In genomic region chr19:49441210-49441959, GRCh38 we compare ENCODE assay signal across 8 cellular contexts. TPM values are rescaled to one million over a fixed set of nuclear protein-coding genes. Genes with fewer than 3 reads are reported as not detected.
A peak's percentile ranks its signal among the peaks of the same experiment; 100 is the strongest.
DNase-seq lines count a peak whose midpoint lies in the region; ATAC-seq and TF ChIP-seq lines count a peak whose summit lies in the region.

Gene SLC17A7 (minus strand): TSS chr19:49441527. CDS start chr19:49441379, 148 bp downstream.

- POLR2A ChIA-PET in HEK293 (lab: Yijun Ruan, JAX) = interaction anchor here (2.3 kb wide), 1 partner anchor 11 kb away, joined by 28 read pairs; the partner anchor contains the start of genes ALDH16A1 and PIH1D1

- H3K4me3 Mint-ChIP-seq in endodermal cell = peak within 1 kb of the TSS; percentile 64

- H3K9ac ChIP-seq in endodermal cell (ENCODE audit: extremely low read depth, low read length, poor library complexity, severe bottlenecking) = no peak within 1 kb of the TSS

- WGBS in endodermal cell (ENCODE audit: insufficient coverage in 1 of 2, insufficient read length in 1 of 2), 2 experiments = 2 to 6% methylated on average over 12 to 56 of the region's 56 CpGs

- no peaks in the 10 kb centered on the region for H3K4me1 Mint-ChIP-seq in endodermal cell

- DNase-seq in AG08396 (ENCODE audit: low spot score) (peak; percentile 67), T-helper 22 cell (ENCODE audit: low read depth) (peak; percentile 30), endodermal cell (peak; percentile 91), occipital lobe (lab: John Stamatoyannopoulos, UW) (peak; percentile 33), NOMO-1 treated with DMSO at 0.1 percent for 48 hours (lab: John Stamatoyannopoulos, UW; ENCODE audit: unreplicated experiment) (no peak)

- H3K27ac Mint-ChIP-seq in endodermal cell = no peak within 1 kb of the TSS

- no peak for ATAC-seq in GM21367 (IDR thresholded peaks at IDR 0.05; ENCODE audit: unreplicated experiment)
- no peak for ATAC-seq in HG02938 (IDR thresholded peaks at IDR 0.05; ENCODE audit: unreplicated experiment)

- H3K27ac ChIP-seq in HEK293 (ENCODE audit: extremely low read depth, low read depth, low read length) (no peak within 1 kb of the TSS), endodermal cell (ENCODE audit: low read depth, low read length) (no peak within 1 kb of the TSS)

- H3K4me3 ChIP-seq in HEK293 (ENCODE audit: low read depth, low read length) = peak within 1 kb of the TSS; percentile 23
- peak within 1 kb of the TSS; percentile 56 for H3K4me3 ChIP-seq in endodermal cell (ENCODE audit: low read length)

- H3K9me3 ChIP-seq in HEK293 (ENCODE audit: control insufficient read depth, insufficient read depth, low read depth, low read length) (no peaks in the 10 kb centered on the region), endodermal cell (ENCODE audit: control insufficient read depth, low read length) (no peaks in the 10 kb centered on the region)

- H3K4me1 ChIP-seq in HEK293 (ENCODE audit: control insufficient read depth, insufficient read depth, low read length) (peaks cover 7% of the 10 kb centered on the region), endodermal cell (ENCODE audit: control insufficient read depth, insufficient read depth, low read length) (no peaks in the 10 kb centered on the region)

- no peaks in the 10 kb centered on the region for H3K9me3 Mint-ChIP-seq in endodermal cell

- peaks cover 5% of the 10 kb centered on the region for H3K36me3 Mint-ChIP-seq in endodermal cell (ENCODE audit: low read depth)

- CTCF ChIA-PET in HEK293 (lab: Yijun Ruan, JAX) = interaction anchor here (1.2 to 2.4 kb wide), 6 partner anchors 10 to 50 kb away, joined by 4 to 59 read pairs (median 8); partner anchors contain the start of genes GFY and PIH1D1

- 0 out of 2 replicates have a peak, but pooled peaks have one; percentile 34 for TF ChIP-seq CTCF in HEK293 (tag by site-specific recombination; IDR thresholded peaks at IDR 0.05)
- peak; percentile 24 for TF ChIP-seq CTCF in endodermal cell (conservative IDR thresholded peaks at IDR 0.05)

- peaks cover 63% of the 10 kb centered on the region for H3K27me3 Mint-ChIP-seq in endodermal cell (ENCODE audit: insufficient read depth)

- H3K36me3 ChIP-seq in HEK293 (ENCODE audit: control insufficient read depth in 2 of 2, insufficient read depth in 1 of 2, low read length in 2 of 2) (peaks cover 0 to 1% of the 10 kb centered on the region in 2 experiments; a peak in 2 of 3 replicates), endodermal cell (ENCODE audit: control insufficient read depth, insufficient read depth, low read length) (no peaks in the 10 kb centered on the region)

- peaks cover 63% of the 10 kb centered on the region for H3K27me3 ChIP-seq in endodermal cell (ENCODE audit: control insufficient read depth, insufficient read depth, low read length, poor library complexity, severe bottlenecking)

TF ChIP-seq in HEK293, 187 proteins besides CTCF, POLR2A, EP300 and RAD21 (continues in another document):
- TF ChIP-seq ZBTB7A (tag by site-specific recombination; IDR thresholded peaks at IDR 0.05; ENCODE audit: low read depth) = peak; percentile 51; the same call in 1 of the 2 replicates
- TF ChIP-seq YY1 (tag by site-specific recombination; IDR thresholded peaks at IDR 0.05) = no peak
- no peak for TF ChIP-seq ZEB2 (tag by site-specific recombination; IDR thresholded peaks at IDR 0.05)
- TF ChIP-seq KLF16 (tag by site-specific recombination; IDR thresholded peaks at IDR 0.05) = peak; percentile 80
- TF ChIP-seq ZNF398 (tag by site-specific recombination; IDR thresholded peaks at IDR 0.05) = peak; percentile 78
- TF ChIP-seq PRDM1 (tag by site-specific recombination; IDR thresholded peaks at IDR 0.05) = peak; percentile 90
- no peak for TF ChIP-seq BCL11B (tag by site-specific recombination; IDR thresholded peaks at IDR 0.05; ENCODE audit: low read depth)
- TF ChIP-seq ZNF341 (tag by site-specific recombination; IDR thresholded peaks at IDR 0.05; ENCODE audit: low read depth) = peak; percentile 20; the same call in 1 of the 2 replicates
- TF ChIP-seq KLF9 (tag by site-specific recombination; IDR thresholded peaks at IDR 0.05; ENCODE audit: low read depth) = peak; percentile 87
- TF ChIP-seq PATZ1 (tag by site-specific recombination; IDR thresholded peaks at IDR 0.05) = peak; percentile 80
- peak; percentile 81 for TF ChIP-seq ZNF600 (tag by site-specific recombination; IDR thresholded peaks at IDR 0.05)
- TF ChIP-seq ZBTB44 (tag by site-specific recombination; IDR thresholded peaks at IDR 0.05) = no peak
- TF ChIP-seq ZBTB11 (tag by site-specific recombination; conservative IDR thresholded peaks at IDR 0.05; ENCODE audit: low read depth) = no peak; the same call in 1 of the 2 replicates

RNA-seq across cellular contexts. Expression of gene SLC17A7, which starts in this region (rescaled TPM):
- under 1 TPM; 0.22 to 0.33 TPM for total RNA-seq in endodermal cell
- polyA plus RNA-seq in endodermal cell (2013, experiment 1 of 2) = 1.00 TPM
- 1.1 TPM for polyA plus RNA-seq in endodermal cell (2013, experiment 2 of 2)
- 34.6 TPM for total RNA-seq in occipital lobe

Comparison
In these comparisons a context has a peak if more than half of its experiments do, and no peak if none do; other contexts are left out.
1. RNA of gene SLC17A7 (total RNA-seq): 34.6 TPM in occipital lobe (single experiment); 0.22 to 0.33 TPM in endodermal cell; every median in the first group is over 10 times any median in the second.